ENCODE assay signal across 29 cellular contexts in genomic region chr5:13648822-13649221, GRCh38.
"Had no signal": no experiment of that assay in that cellular context is flagged by ENCODE, and none has a peak within 500 bp of the region (broad histone marks: within the 10 kb centered on the region; RNA-seq: fewer than 3 reads in every experiment).

No MANE protein-coding gene starts in this region.

- H3K9ac ChIP-seq: parathyroid adenoma had no signal

- ATAC-seq: activated CD8-positive, alpha-beta T cell treated with anti-CD3 and anti-CD28 coated beads, Interleukin-2, amount 10 ng/mL, durations not matched to agents 7 days and 5 days; activated naive CD4-positive, alpha-beta T cell treated with anti-CD3 and anti-CD28 coated beads, Interleukin-2, amount 50 U/mL, for 72 hours; activated T-helper 17 cell treated with anti-CD3 and anti-CD28 coated beads, Interleukin-2, amount 50 U/mL, for 72 hours; effector memory CD8-positive, alpha-beta T cell; gastroesophageal sphincter; mucosa of descending colon; sciatic nerve; stimulated activated naive B cell treated with anti-CD40 and anti-IgM and Interleukin-4, amounts not matched to agents 10 μg/mL and 1 μg/mL and 100 μg/mL, for 72 hours had no signal

- H3K27me3 ChIP-seq: dorsolateral prefrontal cortex, esophagus squamous epithelium, gastroesophageal sphincter, transverse colon had no signal

- H3K36me3 ChIP-seq: esophagus squamous epithelium, gastroesophageal sphincter, transverse colon had no signal

- H2AFZ ChIP-seq: parathyroid adenoma had no signal

- H3K4me3 Mint-ChIP-seq: activated CD8-positive, alpha-beta T cell treated with anti-CD3 and anti-CD28 coated beads, Interleukin-2, amount 10 ng/mL, durations not matched to agents 7 days and 5 days; activated T-helper 17 cell treated with anti-CD3 and anti-CD28 coated beads, Interleukin-2, amount 50 U/mL, for 72 hours; brain; effector memory CD8-positive, alpha-beta T cell; naive B cell; stimulated activated naive B cell treated with anti-CD40 and anti-IgM and Interleukin-4, amounts not matched to agents 10 μg/mL and 1 μg/mL and 100 μg/mL, for 72 hours had no signal

- DNase-seq: activated CD4-positive, alpha-beta T cell treated with anti-CD3 and anti-CD28 coated beads, Interleukin-2, amount 50 U/mL, for 1 hour; activated CD4-positive, CD25-positive, alpha-beta regulatory T cell treated with anti-CD3 and anti-CD28 coated beads, Interleukin-2, amount 50 U/mL, for 72 hours; activated CD8-positive, alpha-beta T cell treated with anti-CD3 and anti-CD28 coated beads, Interleukin-2, amount 10 ng/mL, durations not matched to agents 7 days and 5 days; aorta; central memory CD4-positive, alpha-beta T cell; dorsolateral prefrontal cortex; effector memory CD8-positive, alpha-beta T cell; esophagus squamous epithelium; head of caudate nucleus; hypothalamus; mesendoderm; mucosa of descending colon; naive B cell; nucleus accumbens; stimulated activated CD4-positive, alpha-beta T cell treated with anti-CD3 and anti-CD28 coated beads, Interleukin-15, amount 100 ng/mL, for 24 hours; stimulated activated CD4-positive, alpha-beta T cell treated with anti-CD3 and anti-CD28 coated beads, Interleukin-2, amount 100 ng/mL, for 48 hours; stimulated activated CD8-positive, alpha-beta memory T cell treated with anti-CD3 and anti-CD28 coated beads, Interleukin-4, amount 100 ng/mL, for 48 hours; stimulated activated naive B cell treated with anti-CD40 and anti-IgM and Interleukin-4, amounts not matched to agents 10 μg/mL and 1 μg/mL and 100 μg/mL, for 72 hours; transverse colon had no signal

- H3K27ac ChIP-seq: dorsolateral prefrontal cortex, esophagus squamous epithelium, gastroesophageal sphincter, parathyroid adenoma, transverse colon had no signal

- H3K4me1 ChIP-seq: esophagus squamous epithelium, gastroesophageal sphincter, parathyroid adenoma, transverse colon had no signal

- H3K36me3 Mint-ChIP-seq: brain; naive B cell; stimulated activated naive B cell treated with anti-CD40 and anti-IgM and Interleukin-4, amounts not matched to agents 10 μg/mL and 1 μg/mL and 100 μg/mL, for 72 hours had no signal

- H3K4me2 ChIP-seq: smooth muscle cell had no signal

- H3K27ac Mint-ChIP-seq: activated CD8-positive, alpha-beta T cell treated with anti-CD3 and anti-CD28 coated beads, Interleukin-2, amount 10 ng/mL, durations not matched to agents 7 days and 5 days; activated naive CD4-positive, alpha-beta T cell treated with anti-CD3 and anti-CD28 coated beads, Interleukin-2, amount 50 U/mL, for 72 hours; activated T-helper 17 cell treated with anti-CD3 and anti-CD28 coated beads, Interleukin-2, amount 50 U/mL, for 72 hours; effector memory CD8-positive, alpha-beta T cell; naive B cell; stimulated activated naive B cell treated with anti-CD40 and anti-IgM and Interleukin-4, amounts not matched to agents 10 μg/mL and 1 μg/mL and 100 μg/mL, for 72 hours had no signal

- FAIRE-seq: endothelial cell of umbilical vein, islet of Langerhans, urothelium cell line had no signal

- H3K4me1 Mint-ChIP-seq: activated T-helper 17 cell treated with anti-CD3 and anti-CD28 coated beads, Interleukin-2, amount 50 U/mL, for 72 hours; brain; naive B cell; stimulated activated naive B cell treated with anti-CD40 and anti-IgM and Interleukin-4, amounts not matched to agents 10 μg/mL and 1 μg/mL and 100 μg/mL, for 72 hours had no signal

- H3K79me2 ChIP-seq: parathyroid adenoma had no signal

- H3K9me3 ChIP-seq: transverse colon had no signal

- H3K4me3 ChIP-seq: dorsolateral prefrontal cortex, esophagus squamous epithelium, gastroesophageal sphincter, mucosa of descending colon, smooth muscle cell, transverse colon had no signal

- H3K27me3 Mint-ChIP-seq: activated T-helper 17 cell treated with anti-CD3 and anti-CD28 coated beads, Interleukin-2, amount 50 U/mL, for 72 hours; brain; effector memory CD8-positive, alpha-beta T cell; naive B cell; stimulated activated naive B cell treated with anti-CD40 and anti-IgM and Interleukin-4, amounts not matched to agents 10 μg/mL and 1 μg/mL and 100 μg/mL, for 72 hours had no signal
